Comparison of ENCODE assay signal across 7 cellular contexts in genomic region chr17:51435641-51436091, GRCh38.
DNase-seq lines count a peak whose midpoint lies in the region; ATAC-seq, FAIRE-seq and TF ChIP-seq lines count a peak whose summit lies in the region.

No MANE protein-coding gene starts in this region.

- intact Hi-C loops in Panc1 (cut with micrococcal nuclease; ENCODE audit: unreplicated experiment): no loop called here
- intact Hi-C loops in sigmoid colon (cut with DNase I): no loop called here

- no TSS peak for BruUV-seq in Panc1 (replicated peaks; lab: Mats Ljungman, UMichigan)

- H3K27ac ChIP-seq in Panc1 (ENCODE audit: low read length) (no peak overlapping the region), lung (ENCODE audit: low read depth in 1 of 2, low read length in 1 of 2) (no peak overlapping the region), sigmoid colon (no peak overlapping the region)

- no peak for TF ChIP-seq EP300 in sigmoid colon (IDR thresholded peaks at IDR 0.05)

- CTCF ChIA-PET in Panc1 (lab: Charles Lee): interaction anchor here (0.6 kb wide), 1 partner anchor 12 kb away, joined by 3 read pairs; no protein-coding TSS in a partner anchor

- FAIRE-seq in bronchial epithelial cell (lab: Jason Lieb, UNC): no peak

- no peaks in the 10 kb centered on the region for H3K9me3 ChIP-seq in Panc1 (ENCODE audit: control insufficient read depth, insufficient read depth, low read depth, low read length)
- no peaks in the 10 kb centered on the region for H3K9me3 ChIP-seq in lung (ENCODE audit: control insufficient read depth in 2 of 2, insufficient read depth in 1 of 2, low read length in 1 of 2)
- H3K9me3 ChIP-seq in sigmoid colon: no peaks in the 10 kb centered on the region

- 24 to 27% methylated on average over 5 of the region's 5 CpGs for WGBS in lung, 2 donors
- WGBS in sigmoid colon, 2 donors: 9 to 26% methylated on average over 5 of the region's 5 CpGs

- H3K4me1 ChIP-seq in Panc1 (ENCODE audit: control insufficient read depth, insufficient read depth, low read length) (no peaks in the 10 kb centered on the region), lung (ENCODE audit: control insufficient read depth in 2 of 2, insufficient read depth in 2 of 2, low read length in 2 of 2) (no peaks in the 10 kb centered on the region), sigmoid colon (no peaks in the 10 kb centered on the region)

- TF ChIP-seq CTCF in GM10266 (IDR thresholded peaks at IDR 0.05; ENCODE audit: control insufficient read depth, insufficient read depth, low read depth, missing control alignments) (peak; percentile 48), Panc1 (IDR thresholded peaks at IDR 0.05) (peak; percentile 80), bronchial epithelial cell (IDR thresholded peaks at IDR 0.05; ENCODE audit: insufficient read depth, low read length, severe bottlenecking) (peak; percentile 51), lung (IDR thresholded peaks at IDR 0.05; ENCODE audit: control extremely low read depth, extremely low read depth) (no peak), sigmoid colon (IDR thresholded peaks at IDR 0.05) (no peak)

- POLR2A ChIA-PET in Panc1 (lab: Charles Lee): no interaction called here

- no peak for TF ChIP-seq POLR2A in sigmoid colon (IDR thresholded peaks at IDR 0.05)

- H3K4me3 ChIP-seq in Panc1 (ENCODE audit: low read depth in 2 of 2, low read length in 2 of 2) (no peak overlapping the region), bronchial epithelial cell (ENCODE audit: low read depth, low read length) (no peak overlapping the region), lung (no peak overlapping the region), sigmoid colon (no peak overlapping the region)

- peaks cover 3% of the 10 kb centered on the region; the same call in 1 of the 2 replicates for H3K27me3 ChIP-seq in Panc1 (ENCODE audit: control insufficient read depth, insufficient read depth, low read length)
- H3K27me3 ChIP-seq in bronchial epithelial cell (ENCODE audit: control insufficient read depth, insufficient read depth, low read length): no peaks in the 10 kb centered on the region
- no peaks in the 10 kb centered on the region for H3K27me3 ChIP-seq in lung (ENCODE audit: control insufficient read depth, insufficient read depth)
- no peaks in the 10 kb centered on the region for H3K27me3 ChIP-seq in sigmoid colon

- H3K36me3 ChIP-seq in Panc1 (ENCODE audit: control insufficient read depth, insufficient read depth, low read length): no peaks in the 10 kb centered on the region
- H3K36me3 ChIP-seq in bronchial epithelial cell (ENCODE audit: control insufficient read depth, insufficient read depth, low read length): no peaks in the 10 kb centered on the region
- no peaks in the 10 kb centered on the region for H3K36me3 ChIP-seq in lung (ENCODE audit: control insufficient read depth in 2 of 2, insufficient read depth in 2 of 2, low read length in 2 of 2)
- no peaks in the 10 kb centered on the region for H3K36me3 ChIP-seq in sigmoid colon

- ATAC-seq in Panc1 (peak; percentile 90), lung (ENCODE audit: insufficient read depth, low FRiP score) (no peak)

- no peak for DNase-seq in GM10266 (ENCODE audit: extremely low spot score)
- DNase-seq in HT1080 (ENCODE audit: low read depth): peak; percentile 55
- DNase-seq in Panc1 (ENCODE audit: low read depth, low spot score): no peak
- peak; percentile 61 for DNase-seq in bronchial epithelial cell (ENCODE audit: low read depth)
- peak; percentile 59 for DNase-seq in lung (ENCODE audit: low spot score)
- DNase-seq in NOMO-1 treated with DMSO at 0.1 percent for 48 hours (lab: John Stamatoyannopoulos, UW; ENCODE audit: unreplicated experiment): no peak
- DNase-seq in sigmoid colon: no peak

- in situ Hi-C loops in Panc1 (cut with HindIII; ENCODE audit: low pct_unique_long_range_greater_than_20kb, low sequenced_read_pairs): no loop called here

Comparison
In these comparisons a context has a peak if more than half of its experiments do, and no peak if none do; other contexts are left out.
1. DNase-seq: peak in HT1080 (single experiment), bronchial epithelial cell (single experiment) and lung (single experiment); none in GM10266 (single experiment), Panc1 (single experiment), NOMO-1 treated with DMSO at 0.1 percent for 48 hours (single experiment) and sigmoid colon (single experiment).
2. CTCF ChIP-seq: peak in GM10266 (single experiment), Panc1 (single experiment) and bronchial epithelial cell (single experiment); none in lung (single experiment) and sigmoid colon (0 of 4).